In genomic region chr13:81760316-81760715, GRCh38 we compare ENCODE assay signal across 15 cellular contexts.
DNase-seq lines count a peak whose midpoint lies in the region; ATAC-seq and TF ChIP-seq lines count a peak whose summit lies in the region.
"Had no signal": no experiment of that assay in that cellular context is flagged by ENCODE, and none has a peak within 500 bp of the region (broad histone marks: within the 10 kb centered on the region; RNA-seq: fewer than 3 reads in every experiment).

No MANE protein-coding gene starts in this region.

- no peak overlapping the region for H2BK120ac ChIP-seq in trophoblast cell (ENCODE audit: insufficient read depth, low read length, poor library complexity)

- no peaks in the 10 kb centered on the region for H3K4me1 ChIP-seq in PC-3 (ENCODE audit: insufficient read depth, low read length)
- H3K4me1 ChIP-seq in trophoblast cell (ENCODE audit: control insufficient read depth in 1 of 2, insufficient read depth in 2 of 2, low read length in 2 of 2), result no peaks in the 10 kb centered on the region
- H3K4me1 ChIP-seq: A549, BE2C, HAP-1 had no signal

- H3K27me3 ChIP-seq in PC-3 (ENCODE audit: low read length) (no peaks in the 10 kb centered on the region), trophoblast cell (ENCODE audit: insufficient read depth, low read length) (no peaks in the 10 kb centered on the region)
- H3K27me3 ChIP-seq: BE2C had no signal

- no peak overlapping the region for H2BK5ac ChIP-seq in trophoblast cell (ENCODE audit: low read depth, low read length, poor library complexity)

- H3K23ac ChIP-seq in trophoblast cell (ENCODE audit: low read length), result no peak overlapping the region

- H3K9me3 ChIP-seq in PC-3 (ENCODE audit: low read length) (no peaks in the 10 kb centered on the region), trophoblast cell (ENCODE audit: insufficient read depth, low read depth, low read length) (no peaks in the 10 kb centered on the region)
- H3K9me3 ChIP-seq: A549, BE2C, HAP-1 had no signal

- no peak overlapping the region for H2BK12ac ChIP-seq in trophoblast cell (ENCODE audit: low read length)

- H3K4me2 ChIP-seq in PC-3 (ENCODE audit: low read length) (no peak overlapping the region), trophoblast cell (ENCODE audit: low read length) (no peak overlapping the region)
- H3K4me2 ChIP-seq: A549 had no signal

- no peak overlapping the region for H3K18ac ChIP-seq in trophoblast cell (ENCODE audit: low read length)

- H4K8ac ChIP-seq in trophoblast cell (ENCODE audit: low read depth, low read length), result no peak overlapping the region

- H2AK5ac ChIP-seq in trophoblast cell (ENCODE audit: low read length), result no peak overlapping the region

- H3K9me2 ChIP-seq in PC-3 (replicated peaks; ENCODE audit: low read length), result no peaks in the 10 kb centered on the region

- H2AFZ ChIP-seq in PC-3 (ENCODE audit: low read length) (no peak overlapping the region), trophoblast cell (ENCODE audit: insufficient read depth, low read length, poor library complexity) (no peak overlapping the region)

- CTCF ChIA-PET in PC-3 (lab: Charles Lee), result no interaction called here

- H4K20me1 ChIP-seq in PC-3 (ENCODE audit: low read length), result no peaks in the 10 kb centered on the region

- TF ChIP-seq CTCF in PC-3 (conservative IDR thresholded peaks at IDR 0.05; ENCODE audit: low read depth, low read length), result no peak
- TF ChIP-seq CTCF in choroid plexus epithelial cell (conservative IDR thresholded peaks at IDR 0.05; ENCODE audit: low read depth, low read length), result no peak

- no peak overlapping the region for H3K27ac ChIP-seq in PC-3 (ENCODE audit: low read length)
- no peak overlapping the region for H3K27ac ChIP-seq in trophoblast cell (ENCODE audit: low read depth, low read length)
- H3K27ac ChIP-seq: A549, C4-2B had no signal

- H3K9ac ChIP-seq in PC-3 (ENCODE audit: low read length) (no peak overlapping the region), trophoblast cell (ENCODE audit: low read length) (no peak overlapping the region)

- no peaks in the 10 kb centered on the region for H3K36me3 ChIP-seq in PC-3 (ENCODE audit: low read depth, low read length)
- no peaks in the 10 kb centered on the region for H3K36me3 ChIP-seq in trophoblast cell (ENCODE audit: control insufficient read depth in 1 of 2, insufficient read depth in 2 of 2, low read length in 2 of 2)
- H3K36me3 ChIP-seq: BE2C, HAP-1 had no signal

- peak; percentile 67 for ATAC-seq in PC-3
- no peak for ATAC-seq in HG03097 (IDR thresholded peaks at IDR 0.05; ENCODE audit: low FRiP score, unreplicated experiment)
- ATAC-seq: A549 had no signal

- H3K4ac ChIP-seq in trophoblast cell (ENCODE audit: low read depth, low read length), result no peak overlapping the region

- BruUV-seq in PC-3 (replicated peaks; lab: Mats Ljungman, UMichigan), result no TSS peak

- intact Hi-C loops in PC-3 (cut with micrococcal nuclease), result no loop called here

- no peaks in the 10 kb centered on the region for H3K79me1 ChIP-seq in trophoblast cell (ENCODE audit: low read length)

- H3K79me2 ChIP-seq in PC-3 (ENCODE audit: low read length) (no peaks in the 10 kb centered on the region), trophoblast cell (ENCODE audit: control insufficient read depth, insufficient read depth, low read length, poor library complexity) (no peaks in the 10 kb centered on the region)

- H4K91ac ChIP-seq in trophoblast cell (ENCODE audit: low read depth, low read length), result no peak overlapping the region

- H4K12ac ChIP-seq in trophoblast cell (ENCODE audit: low read depth, low read length), result no peak overlapping the region

- no peaks in the 10 kb centered on the region for H3F3A ChIP-seq in PC-3 (ENCODE audit: low read length, unreplicated experiment)

- no peak overlapping the region for H3K4me3 ChIP-seq in PC-3 (ENCODE audit: low read length)
- H3K4me3 ChIP-seq in choroid plexus epithelial cell (ENCODE audit: low read depth, low read length), result no peak overlapping the region
- no peak overlapping the region for H3K4me3 ChIP-seq in trophoblast cell (ENCODE audit: low read depth, low read length)
- H3K4me3 ChIP-seq: A549, HAP-1 had no signal

- POLR2A ChIA-PET in PC-3 (lab: Charles Lee; ENCODE audit: unreplicated experiment), result no interaction called here

- H3K14ac ChIP-seq in trophoblast cell (ENCODE audit: low read length), result no peak overlapping the region

- DNase-seq in PC-3, result peak; percentile 35
- peak; percentile 12 for DNase-seq in choroid plexus epithelial cell (ENCODE audit: low read depth)
- peak; percentile 1 for DNase-seq in iris pigment epithelial cell (ENCODE audit: low read depth)
- DNase-seq in trophoblast cell, result no peak
- DNase-seq in HPDE6-E6E7 (ENCODE audit: extremely low spot score), result no peak
- DNase-seq in NK-92 treated with Interleukin-12 subunit alpha and Interleukin-12 subunit beta, amount 100 ng/mL, for 24 hours (lab: John Stamatoyannopoulos, UW), result no peak
- DNase-seq: BE2C; CD4-positive, alpha-beta memory T cell; DMS79; GOT3; IMR-90 had no signal

- WGBS in trophoblast cell (ENCODE audit: extremely low coverage, insufficient coverage, insufficient read length), result no CpG with 5 or more reads among the region's 2 CpGs

Comparison
In these comparisons a context has a peak if more than half of its experiments do, and no peak if none do; other contexts are left out.
1. DNase-seq: peak in PC-3 (single experiment), choroid plexus epithelial cell (single experiment) and iris pigment epithelial cell (single experiment); none in trophoblast cell (0 of 2), HPDE6-E6E7 (single experiment) and NK-92 treated with Interleukin-12 subunit alpha and Interleukin-12 subunit beta, amount 100 ng/mL, for 24 hours (single experiment).